In genomic region chr6:42547407-42548329, GRCh38 we compare ENCODE assay signal across 8 cellular contexts. TPM values are rescaled to one million over a fixed set of nuclear protein-coding genes. Genes with fewer than 3 reads are reported as not detected.
DNase-seq lines count a peak whose midpoint lies in the region; ATAC-seq, FAIRE-seq and TF ChIP-seq lines count a peak whose summit lies in the region.

No MANE protein-coding gene starts in this region.

- no peaks in the 10 kb centered on the region for H3K27me3 Mint-ChIP-seq in endothelial cell (ENCODE audit: unreplicated experiment)

- peak overlapping the region; percentile 69 for H3K9ac ChIP-seq in BLaER1

- H3K9me3 ChIP-seq in BLaER1 = no peaks in the 10 kb centered on the region

- H3K4me2 ChIP-seq in BLaER1 = peak overlapping the region; percentile 75

- H3K9me3 Mint-ChIP-seq in endothelial cell (ENCODE audit: unreplicated experiment) = no peaks in the 10 kb centered on the region

- H3K27ac Mint-ChIP-seq in endothelial cell (ENCODE audit: unreplicated experiment) = no peak overlapping the region

- H3K27ac ChIP-seq in BLaER1 = no peak overlapping the region

- peak; percentile 65 for FAIRE-seq in HTR-8/SVneo (lab: Jason Lieb, UNC)

- no peaks in the 10 kb centered on the region for H3K27me3 ChIP-seq in BLaER1

- DNase-seq in HTR-8/SVneo (ENCODE audit: insufficient read length, low spot score) (peak; percentile 86), NOMO-1 (lab: John Stamatoyannopoulos, UW; ENCODE audit: unreplicated experiment in 2 of 2) (peak; percentile 75 to 84), endothelial cell (ENCODE audit: low spot score) (peak; percentile 96), midbrain (lab: John Stamatoyannopoulos, UW) (peak; percentile 93)
- peak; percentile 90 for DNase-seq in activated CD8-positive, alpha-beta memory T cell treated with anti-CD3 and anti-CD28 coated beads, Interleukin-2, amount 50 U/mL, for 4 hours
- peak; percentile 87 for DNase-seq in stimulated activated CD8-positive, alpha-beta memory T cell treated with anti-CD3 and anti-CD28 coated beads, Interleukin-15, amount 100 ng/mL, for 24 hours (ENCODE audit: low read depth)

- H3K4me3 Mint-ChIP-seq in endothelial cell (ENCODE audit: unreplicated experiment) = peak overlapping the region; percentile 87

- H3K4me1 ChIP-seq in BLaER1 = peaks cover 12% of the 10 kb centered on the region

- no peaks in the 10 kb centered on the region for H3K36me3 ChIP-seq in BLaER1

- H3K36me3 Mint-ChIP-seq in endothelial cell (ENCODE audit: low read depth, unreplicated experiment) = no peaks in the 10 kb centered on the region

- H4K20me1 ChIP-seq in BLaER1 = no peaks in the 10 kb centered on the region

- peak overlapping the region; percentile 53 for H3K4me3 ChIP-seq in BLaER1

- peaks cover 5% of the 10 kb centered on the region for H3K4me1 Mint-ChIP-seq in endothelial cell (ENCODE audit: unreplicated experiment)

- TF ChIP-seq CTCF in endothelial cell (IDR thresholded peaks at IDR 0.05; ENCODE audit: unreplicated experiment) = peak; percentile 98

- ATAC-seq in GM19397 (IDR thresholded peaks at IDR 0.05; ENCODE audit: unreplicated experiment) = peak; percentile 88

RNA-seq across cellular contexts. Expression of gene UBR2, which starts 16.2 kb away (rescaled TPM):
- 21.6 TPM for total RNA-seq in endothelial cell (ENCODE audit: unreplicated experiment)
